ENCODE assay signal across 8 cellular contexts in genomic region chr7:7566651-7567611, GRCh38. TPM values are rescaled to one million over a fixed set of nuclear protein-coding genes. Genes with fewer than 3 reads are reported as not detected.
DNase-seq lines count a peak whose midpoint lies in the region; ATAC-seq and TF ChIP-seq lines count a peak whose summit lies in the region.

MIOS (plus strand) TSS chr7:7566884; CDS start chr7:7572476, 5,592 bp downstream.

- intact Hi-C loops in left lung (cut with DNase I), result no loop called here

- no peaks in the 10 kb centered on the region for H3K27me3 ChIP-seq in left lung

- peak within 1 kb of the TSS; percentile 74 for H3K4me3 ChIP-seq in AG10803 (ENCODE audit: low read length)
- peak within 1 kb of the TSS; percentile 79 to 88 for H3K4me3 ChIP-seq in left lung

- DNase-seq in AG10803 (ENCODE audit: low read depth) (peak; percentile 70), NCI-H446 (lab: John Stamatoyannopoulos, UW) (peak; percentile 44 to 84), dedifferentiated amniotic fluid mesenchymal stem cell (ENCODE audit: extremely low spot score) (peak; percentile 50), left lung (peak; percentile 93 to 98)
- DNase-seq in activated CD4-positive, alpha-beta T cell treated with anti-CD3 and anti-CD28 coated beads, Interleukin-2, amount 50 U/mL, for 24 hours (ENCODE audit: low read depth in 1 of 2, low spot score in 1 of 2), result peak; percentile 69 to 70
- DNase-seq in stimulated activated CD4-positive, alpha-beta T cell treated with anti-CD3 and anti-CD28 coated beads, Interleukin-2, amount 100 ng/mL, for 48 hours, result peak; percentile 70 to 81

- peak; percentile 70 for ATAC-seq in GM18868 (IDR thresholded peaks at IDR 0.05; ENCODE audit: unreplicated experiment)
- ATAC-seq in HG03097 (IDR thresholded peaks at IDR 0.05; ENCODE audit: low FRiP score, unreplicated experiment), result peak; percentile 78
- ATAC-seq in left lung, result peak; percentile 93

- no peaks in the 10 kb centered on the region for H3K9me3 ChIP-seq in left lung

- H3K4me1 ChIP-seq in left lung, result peaks cover 9 to 50% of the 10 kb centered on the region in 2 donors

- no peaks in the 10 kb centered on the region for H3K36me3 ChIP-seq in left lung

- H3K27ac ChIP-seq in left lung, result peak within 1 kb of the TSS; percentile 95 to 96

- TF ChIP-seq CTCF in AG10803 (conservative IDR thresholded peaks at IDR 0.05; ENCODE audit: low read length) (no peak), left lung (IDR thresholded peaks at IDR 0.05) (no peak)

RNA-seq across cellular contexts. Expression of gene MIOS, which starts in this region (rescaled TPM):
- 10 to 100 TPM; 25.3 to 31.2 TPM for total RNA-seq in left lung

Comparison
In these comparisons a context has a peak if more than half of its experiments do, and no peak if none do; other contexts are left out.
1. Peak in every context shown above with its lines: DNase-seq, ATAC-seq, H3K4me3 ChIP-seq and H3K27ac ChIP-seq.